In the genomic region with DNA sequence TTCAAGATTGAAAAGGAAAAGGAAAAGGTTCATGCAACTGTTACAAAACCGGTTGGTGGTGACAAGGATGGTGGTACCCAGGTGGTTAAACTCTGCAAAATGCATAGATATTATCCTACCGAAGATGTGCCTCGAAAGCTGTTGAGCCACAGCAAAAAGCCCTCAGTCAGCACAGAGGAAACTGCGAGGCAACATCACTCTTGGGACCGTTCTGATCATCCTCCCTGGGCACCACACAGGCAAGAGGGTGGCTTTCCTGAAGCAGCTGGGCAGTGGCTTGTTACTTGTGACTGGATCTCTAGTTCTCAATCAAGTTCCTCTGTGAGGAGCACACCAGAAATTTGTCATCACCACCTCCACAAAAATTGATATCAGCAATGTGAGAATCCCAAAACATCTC, we compare ENCODE assay signal across 32 cellular contexts.
"Had no signal": no experiment of that assay in that cellular context is flagged by ENCODE, and none has a peak within 500 bp of the region (broad histone marks: within the 10 kb centered on the region; RNA-seq: fewer than 3 reads in every experiment).

No MANE protein-coding gene starts in this region.

- H3K9me3 ChIP-seq: adrenal gland, body of pancreas, breast epithelium had no signal

- DNase-seq: activated B cell treated with CpG ODN at 0.5 μM for 24 hours; activated CD4-positive, alpha-beta T cell treated with anti-CD3 and anti-CD28 coated beads for 4 hours; activated CD4-positive, alpha-beta T cell treated with anti-CD3 and anti-CD28 coated beads, Interleukin-2, amount 10 ng/mL, durations not matched to agents 7 days and 5 days; activated CD4-positive, alpha-beta T cell treated with anti-CD3 and anti-CD28 coated beads, Interleukin-2, amount 50 U/mL, for 48 hours; activated CD4-positive, CD25-positive, alpha-beta regulatory T cell treated with anti-CD3 and anti-CD28 coated beads, Interleukin-2, amount 50 U/mL, for 72 hours; activated CD8-positive, alpha-beta memory T cell treated with anti-CD3 and anti-CD28 coated beads, Interleukin-2, amount 50 U/mL, for 4 hours; activated CD8-positive, alpha-beta T cell treated with anti-CD3 and anti-CD28 coated beads for 36 hours; activated effector memory CD4-positive, alpha-beta T cell treated with anti-CD3 and anti-CD28 coated beads, Interleukin-2, amount 50 U/mL, for 16 hours; activated gamma-delta T cell treated with Interleukin-2 at 50 U/mL for 16 hours; activated naive CD4-positive, alpha-beta T cell; activated naive CD4-positive, alpha-beta T cell treated with anti-CD3 and anti-CD28 coated beads for 36 hours; activated naive CD4-positive, alpha-beta T cell treated with anti-CD3 and anti-CD28 coated beads, Interleukin-2, amount 50 U/mL, for 16 hours; activated naive CD8-positive, alpha-beta T cell treated with anti-CD3 and anti-CD28 coated beads for 36 hours; activated T-cell treated with anti-CD3 and anti-CD28 coated beads for 4 hours; activated T-cell treated with anti-CD3 and anti-CD28 coated beads, Interleukin-2, amount 50 U/mL, for 1 hour; activated T-cell treated with anti-CD3 and anti-CD28 coated beads, Interleukin-2, amount 50 U/mL, for 4 hours; activated T-cell treated with anti-CD3 and anti-CD28 coated beads, Interleukin-2, amount 50 U/mL, for 72 hours; adrenal gland; amniotic stem cell; aorta; body of pancreas; brain microvascular endothelial cell; central memory CD4-positive, alpha-beta T cell; T-helper 2 cell; T-helper 9 cell had no signal

- H3K27me3 ChIP-seq: adrenal gland, body of pancreas, brain microvascular endothelial cell, breast epithelium had no signal

- H3K4me1 ChIP-seq: adrenal gland, breast epithelium had no signal

- H3K36me3 ChIP-seq: adrenal gland, brain microvascular endothelial cell, breast epithelium had no signal

- H3K27ac ChIP-seq: adrenal gland, body of pancreas, brain microvascular endothelial cell, breast epithelium, VCaP had no signal

- H3K4me3 ChIP-seq: adrenal gland, body of pancreas, breast epithelium had no signal

- ATAC-seq: activated CD8-positive, alpha-beta T cell treated with anti-CD3 and anti-CD28 coated beads for 36 hours; activated naive CD4-positive, alpha-beta T cell treated with anti-CD3 and anti-CD28 coated beads, Interleukin-2, amount 50 U/mL, for 72 hours; activated T-cell treated with anti-CD3 and anti-CD28 coated beads, Interleukin-2, amount 50 U/mL, for 4 hours; activated T-cell treated with anti-CD3 and anti-CD28 coated beads, Interleukin-2, amount 50 U/mL, for 72 hours; activated T-helper 17 cell treated with anti-CD3 and anti-CD28 coated beads, Interleukin-2, amount 50 U/mL, for 72 hours; body of pancreas had no signal

- FAIRE-seq: astrocyte, colon, TTC549 had no signal
